9 cellular contexts compared by ENCODE assay signal in genomic region chr14:101980700-101981099, GRCh38.
DNase-seq lines count a peak whose midpoint lies in the region; ATAC-seq lines count a peak whose summit lies in the region.
"Had no signal": no experiment of that assay in that cellular context is flagged by ENCODE, and none has a peak within 500 bp of the region (broad histone marks: within the 10 kb centered on the region; RNA-seq: fewer than 3 reads in every experiment).

No MANE protein-coding gene starts in this region.

- CTCF ChIA-PET in activated naive CD4-positive, alpha-beta T cell treated with anti-CD3 and anti-CD28 coated beads, Interleukin-2, amount 10 ng/mL, durations not matched to agents 7 days and 5 days (lab: Charles Lee) = no interaction called here

- peak; percentile 94 for ATAC-seq in HG03060 (IDR thresholded peaks at IDR 0.05; ENCODE audit: low read depth, unreplicated experiment)

- no peaks in the 10 kb centered on the region for H3K9me3 Mint-ChIP-seq in activated naive CD4-positive, alpha-beta T cell treated with anti-CD3 and anti-CD28 coated beads, Interleukin-2, amount 10 ng/mL, durations not matched to agents 7 days and 5 days

- H3K36me3 Mint-ChIP-seq in activated naive CD4-positive, alpha-beta T cell treated with anti-CD3 and anti-CD28 coated beads, Interleukin-2, amount 10 ng/mL, durations not matched to agents 7 days and 5 days = peaks cover 50% of the 10 kb centered on the region

- H3K4me3 ChIP-seq in skeletal muscle cell (ENCODE audit: low read depth, low read length) = no peak overlapping the region
- H3K4me3 ChIP-seq: cardiac muscle cell had no signal

- no peaks in the 10 kb centered on the region for H3K27me3 Mint-ChIP-seq in activated naive CD4-positive, alpha-beta T cell treated with anti-CD3 and anti-CD28 coated beads, Interleukin-2, amount 10 ng/mL, durations not matched to agents 7 days and 5 days

- no peak overlapping the region for H3K4me3 Mint-ChIP-seq in activated naive CD4-positive, alpha-beta T cell treated with anti-CD3 and anti-CD28 coated beads, Interleukin-2, amount 10 ng/mL, durations not matched to agents 7 days and 5 days

- H3K4me1 Mint-ChIP-seq in activated naive CD4-positive, alpha-beta T cell treated with anti-CD3 and anti-CD28 coated beads, Interleukin-2, amount 10 ng/mL, durations not matched to agents 7 days and 5 days = no peaks in the 10 kb centered on the region

- DNase-seq in activated naive CD4-positive, alpha-beta T cell treated with anti-CD3 and anti-CD28 coated beads, Interleukin-2, amount 10 ng/mL, durations not matched to agents 7 days and 5 days = no peak
- DNase-seq in activated naive CD4-positive, alpha-beta T cell treated with anti-CD3 and anti-CD28 coated beads, Interleukin-2, amount 50 U/mL, for 16 hours = no peak
- DNase-seq in RPMI8226 = peak; percentile 86
- peak; percentile 99 for DNase-seq in fibroblast of peridontal ligament (ENCODE audit: extremely low read depth)
- peak; percentile 94 for DNase-seq in skeletal muscle cell (ENCODE audit: low read depth)
- no peak for DNase-seq in HuH-7.5 (ENCODE audit: low spot score)
- no peak for DNase-seq in SKM-1 (lab: John Stamatoyannopoulos, UW; ENCODE audit: unreplicated experiment)

- peak overlapping the region; percentile 7 for H3K27ac Mint-ChIP-seq in activated naive CD4-positive, alpha-beta T cell treated with anti-CD3 and anti-CD28 coated beads, Interleukin-2, amount 10 ng/mL, durations not matched to agents 7 days and 5 days

Comparison
In these comparisons a context has a peak if more than half of its experiments do, and no peak if none do; other contexts are left out.
1. DNase-seq: peak in RPMI8226 (single experiment), fibroblast of peridontal ligament (single experiment) and skeletal muscle cell (single experiment); none in activated naive CD4-positive, alpha-beta T cell treated with anti-CD3 and anti-CD28 coated beads, Interleukin-2, amount 10 ng/mL, durations not matched to agents 7 days and 5 days (single experiment), activated naive CD4-positive, alpha-beta T cell treated with anti-CD3 and anti-CD28 coated beads, Interleukin-2, amount 50 U/mL, for 16 hours (single experiment), HuH-7.5 (single experiment) and SKM-1 (single experiment).